In the genomic region with DNA sequence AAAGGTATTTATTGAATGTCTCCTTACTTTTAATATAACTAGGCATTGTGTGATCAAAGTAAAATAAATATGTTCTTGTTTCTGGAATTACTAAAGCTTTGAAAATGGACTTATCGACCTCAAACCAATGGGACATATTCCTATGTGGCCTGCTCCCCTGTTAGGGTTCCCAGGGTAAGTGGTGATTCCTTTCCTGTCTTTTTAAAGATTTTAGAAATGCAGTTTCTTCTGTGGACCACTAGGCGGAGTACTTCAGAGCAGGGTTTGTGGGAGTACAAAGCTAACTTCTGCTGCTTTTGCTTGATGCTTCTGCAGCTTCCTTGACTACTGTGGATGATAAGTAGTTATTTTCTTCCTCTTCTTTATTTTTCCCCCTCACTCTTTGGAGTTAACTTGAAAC, we compare ENCODE assay signal across 8 cellular contexts.
DNase-seq lines count a peak whose midpoint lies in the region; ATAC-seq and TF ChIP-seq lines count a peak whose summit lies in the region.
"Not testable (repeated sequence)": the region's sequence is repeated elsewhere in the genome, so short reads cannot be mapped to it uniquely, and the experiment has no call there.

No MANE protein-coding gene starts in this region.

- TF ChIP-seq CTCF in DOHH2 (IDR thresholded peaks at IDR 0.05; ENCODE audit: low read depth, low read length, poor library complexity, severe bottlenecking) (peak; percentile 16), GM23338 (conservative IDR thresholded peaks at IDR 0.05; ENCODE audit: low read depth in 2 of 2) (peak in 1 of 2 experiments; percentile 23; a peak in 2 of 4 replicates), OCI-LY1 (IDR thresholded peaks at IDR 0.05; ENCODE audit: low read length) (peak; percentile 15; the same call in 1 of the 2 replicates), RWPE2 (IDR thresholded peaks at IDR 0.05; ENCODE audit: poor library complexity, severe bottlenecking) (peak; percentile 15), chondrocyte (IDR thresholded peaks at IDR 0.05) (peak; percentile 11), liver (IDR thresholded peaks at IDR 0.05; ENCODE audit: low read depth, low read length, missing input control) (peak; percentile 12), upper lobe of right lung (IDR thresholded peaks at IDR 0.05) (peak; percentile 18)

- not testable (repeated sequence) for H3K4me3 ChIP-seq in DOHH2 (ENCODE audit: low read length); GM23338; OCI-LY1 (ENCODE audit: low read depth, low read length, poor library complexity, severe bottlenecking); RWPE2 (ENCODE audit: severe bottlenecking); liver (ENCODE audit: low read depth in 1 of 3, low read length in 3 of 3); upper lobe of right lung

- intact Hi-C loops in upper lobe of right lung (cut with DNase I), result not testable (repeated sequence)

- H3K27me3 Mint-ChIP-seq in GM23338 (ENCODE audit: insufficient read depth, low read depth, poor library complexity); chondrocyte (ENCODE audit: low read depth): not testable (repeated sequence)

- H3F3A ChIP-seq in DOHH2 (ENCODE audit: control insufficient read depth, insufficient read depth); GM23338 (replicated peaks; ENCODE audit: low read depth); OCI-LY1 (ENCODE audit: insufficient read depth, low read length): not testable (repeated sequence)

- not testable (repeated sequence) for TF ChIP-seq RAD21 in liver (IDR thresholded peaks at IDR 0.05)

- H3K27ac ChIP-seq in DOHH2 (ENCODE audit: low read depth, low read length); GM23338 (ENCODE audit: low read depth); OCI-LY1 (ENCODE audit: low read depth, low read length, poor library complexity, severe bottlenecking); RWPE2 (ENCODE audit: poor library complexity, severe bottlenecking); liver (ENCODE audit: low read depth in 1 of 2, low read length in 2 of 2); upper lobe of right lung: not testable (repeated sequence)

- H4K20me1 ChIP-seq in DOHH2 (ENCODE audit: control insufficient read depth, insufficient read depth, low read depth, low read length); GM23338 (replicated peaks; ENCODE audit: insufficient read depth); OCI-LY1 (ENCODE audit: insufficient read depth, low read length): not testable (repeated sequence)

- not testable (repeated sequence) for H3K4me2 ChIP-seq in DOHH2 (ENCODE audit: low read length); GM23338; OCI-LY1 (ENCODE audit: low read length)

- H3K4me3 Mint-ChIP-seq in GM23338; chondrocyte (ENCODE audit: unreplicated experiment): not testable (repeated sequence)

- not testable (repeated sequence) for H3K27me3 ChIP-seq in DOHH2 (ENCODE audit: control insufficient read depth, low read length); GM23338 (ENCODE audit: insufficient read depth); OCI-LY1 (ENCODE audit: insufficient read depth, low read length); RWPE2 (ENCODE audit: insufficient read depth, poor library complexity, severe bottlenecking); liver (ENCODE audit: control insufficient read depth in 4 of 4, insufficient read depth in 4 of 4, low read length in 3 of 4); upper lobe of right lung

- not testable (repeated sequence) for H3K9me3 ChIP-seq in DOHH2 (ENCODE audit: control insufficient read depth, insufficient read depth, low read length); OCI-LY1 (ENCODE audit: low read length); RWPE2 (ENCODE audit: severe bottlenecking); liver (ENCODE audit: control insufficient read depth in 4 of 4, low read length in 3 of 4); upper lobe of right lung

- not testable (repeated sequence) for H3K4me1 ChIP-seq in DOHH2 (ENCODE audit: control insufficient read depth, low read length); GM23338 (ENCODE audit: insufficient read depth); OCI-LY1 (ENCODE audit: insufficient read depth, low read length, severe bottlenecking); RWPE2 (ENCODE audit: insufficient read depth, poor library complexity, severe bottlenecking); liver (ENCODE audit: control insufficient read depth in 4 of 4, insufficient read depth in 4 of 4, low read length in 3 of 4); upper lobe of right lung

- not testable (repeated sequence) for H3K27ac Mint-ChIP-seq in GM23338; chondrocyte (ENCODE audit: unreplicated experiment)

- H3K9me3 Mint-ChIP-seq in GM23338, result peaks cover 26% of the 10 kb centered on the region
- H3K9me3 Mint-ChIP-seq in chondrocyte (ENCODE audit: low read depth), result not testable (repeated sequence)

- not testable (repeated sequence) for H3K4me1 Mint-ChIP-seq in GM23338; chondrocyte (ENCODE audit: low read depth)

- not testable (repeated sequence) for H2AFZ ChIP-seq in GM23338; OCI-LY1 (ENCODE audit: low read length)

- not testable (repeated sequence) for H3K9me2 ChIP-seq in DOHH2 (replicated peaks; ENCODE audit: control insufficient read depth, low read length); GM23338 (ENCODE audit: insufficient read depth); OCI-LY1 (ENCODE audit: low read depth, low read length)

- not testable (repeated sequence) for H3K79me2 ChIP-seq in DOHH2 (ENCODE audit: control insufficient read depth, low read length); GM23338 (replicated peaks; ENCODE audit: insufficient read depth); OCI-LY1 (ENCODE audit: insufficient read depth, low read length)

- 0% methylated on average over 2 of the region's 2 CpGs for WGBS in liver

- DNase-seq in GM23338 (ENCODE audit: low spot score), result peak; percentile 4
- peak; percentile 9 for DNase-seq in KBM-7
- DNase-seq in RWPE2 (ENCODE audit: low spot score); chondrocyte (ENCODE audit: low spot score); upper lobe of right lung: not testable (repeated sequence)

- H3K36me3 Mint-ChIP-seq in GM23338 (ENCODE audit: low read depth); chondrocyte (ENCODE audit: low read depth): not testable (repeated sequence)

- in situ Hi-C loops in KBM-7 (cut with MboI; ENCODE audit: low pct_unique_long_range_greater_than_20kb, low sequenced_read_pairs), result not testable (repeated sequence)

- H3K9ac ChIP-seq in OCI-LY1 (ENCODE audit: low read length); liver (ENCODE audit: low read depth in 1 of 2, low read length in 2 of 2): not testable (repeated sequence)

- H3K36me3 ChIP-seq in DOHH2 (ENCODE audit: control insufficient read depth, low read length); GM23338 (ENCODE audit: insufficient read depth); OCI-LY1 (ENCODE audit: insufficient read depth, low read length); RWPE2 (ENCODE audit: low read depth); liver (ENCODE audit: control insufficient read depth in 4 of 4, insufficient read depth in 3 of 4, low read depth in 1 of 4, low read length in 3 of 4); upper lobe of right lung: not testable (repeated sequence)

- not testable (repeated sequence) for ATAC-seq in GM23338; RWPE2 (ENCODE audit: low read depth); upper lobe of right lung
